18 cellular contexts compared by ENCODE assay signal in the genomic region with DNA sequence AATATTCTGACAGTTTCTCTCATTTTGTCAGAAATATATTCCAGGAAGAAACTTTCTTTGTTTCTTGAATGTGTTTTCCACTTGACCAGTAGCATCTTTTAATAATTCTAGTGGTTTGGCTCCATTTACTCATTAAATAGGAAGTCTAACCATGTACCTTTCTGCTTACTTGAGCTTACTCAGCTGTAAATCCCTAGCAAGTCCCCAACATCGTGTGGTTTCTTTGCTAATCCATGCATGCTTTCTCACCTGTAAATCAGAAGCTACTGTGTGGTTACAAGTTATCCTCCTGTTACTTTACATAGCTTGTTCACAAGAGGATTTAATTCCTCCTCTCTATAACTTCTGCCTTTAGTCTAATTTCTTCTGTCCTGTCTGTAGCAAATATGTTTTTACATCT.
"Had no signal": no experiment of that assay in that cellular context is flagged by ENCODE, and none has a peak within 500 bp of the region (broad histone marks: within the 10 kb centered on the region; RNA-seq: fewer than 3 reads in every experiment).

No MANE protein-coding gene starts in this region.

- H3K36me3 ChIP-seq: adrenal gland, gastroesophageal sphincter, heart left ventricle, lower lobe of right lung, stomach, suprapubic skin, tibial nerve had no signal

- H3K27me3 ChIP-seq: adrenal gland, gastroesophageal sphincter, heart left ventricle, stomach, suprapubic skin, tibial nerve had no signal

- H3K9me3 ChIP-seq: adrenal gland, gastroesophageal sphincter, heart left ventricle, lower lobe of right lung, mucosa of descending colon, suprapubic skin, tibial nerve had no signal

- H3K27ac ChIP-seq: adrenal gland, coronary artery, gastroesophageal sphincter, heart left ventricle, lower lobe of right lung, stomach, suprapubic skin, tibial nerve had no signal

- ATAC-seq: gastroesophageal sphincter; heart left ventricle; left lobe of liver; lower lobe of right lung; mucosa of descending colon; sciatic nerve; stimulated activated memory B cell treated with anti-CD40 and anti-IgM and Interleukin-4, amounts not matched to agents 10 μg/mL and 1 μg/mL and 100 μg/mL, for 72 hours had no signal

- DNase-seq: activated T-cell treated with anti-CD3 and anti-CD28 coated beads, Interleukin-2, amount 50 U/mL, for 1 hour; adrenal gland; endodermal cell; heart left ventricle; lower lobe of right lung; mesendoderm; mucosa of descending colon; nucleus accumbens; small intestine; stimulated activated CD4-positive, alpha-beta T cell treated with anti-CD3 and anti-CD28 coated beads, Interleukin-15, amount 100 ng/mL, for 24 hours; stomach had no signal

- H3K4me1 ChIP-seq: adrenal gland, gastroesophageal sphincter, heart left ventricle, lower lobe of right lung, stomach, suprapubic skin, tibial nerve had no signal

- H3K4me3 ChIP-seq: adrenal gland, coronary artery, gastroesophageal sphincter, heart left ventricle, lower lobe of right lung, mucosa of descending colon, stomach, suprapubic skin, tibial nerve had no signal
